Comparison of ENCODE assay signal across 1 cellular context in genomic region chr6:136249811-136250685, GRCh38.
TF ChIP-seq lines count a peak whose summit lies in the region.

Gene MTFR2, minus strand, starts transcription at chr6:136250311. Its CDS starts 1,212 bp downstream, at chr6:136249099.

TF ChIP-seq in K562, 482 proteins besides CTCF, POLR2A, EP300 and RAD21 (continued from another document and continues in another):
- TF ChIP-seq ZNF277 (CRISPR knock-in tag; IDR thresholded peaks at IDR 0.05; ENCODE audit: borderline replicate concordance) (no peak), WHSC1 (IDR thresholded peaks at IDR 0.05; ENCODE audit: low read length) (peak; percentile 25), THAP7 (CRISPR knock-in tag; IDR thresholded peaks at IDR 0.05) (0 out of 2 replicates have a peak, but pooled peaks have one; percentile 45), TCF7L2 (IDR thresholded peaks at IDR 0.05; ENCODE audit: low read depth, low read length) (no peak), ETV1 (tag; conservative IDR thresholded peaks at IDR 0.05; ENCODE audit: low read depth) (peak; percentile 75), GATA2 (CRISPR knock-in tag; IDR thresholded peaks at IDR 0.05) (no peak), ZNF609 (CRISPR knock-in tag; IDR thresholded peaks at IDR 0.05; ENCODE audit: borderline replicate concordance) (no peak), ZNF511 (CRISPR knock-in tag; IDR thresholded peaks at IDR 0.05) (peak; percentile 85), CBX2 (IDR thresholded peaks at IDR 0.05; ENCODE audit: insufficient read depth, low read length, poor library complexity, severe bottlenecking) (no peak), NCOA4 (IDR thresholded peaks at IDR 0.05; ENCODE audit: partially characterized antibody) (no peak), POLR2H (tag; IDR thresholded peaks at IDR 0.05; ENCODE audit: low read depth) (peak; percentile 93), ZNF707 (CRISPR knock-in tag; conservative IDR thresholded peaks at IDR 0.05) (no peak), MBD1 (CRISPR knock-in tag; IDR thresholded peaks at IDR 0.05) (no peak), ATF2 (CRISPR knock-in tag; IDR thresholded peaks at IDR 0.05) (no peak), NFIC (IDR thresholded peaks at IDR 0.05) (no peak), EZH2 (IDR thresholded peaks at IDR 0.05; ENCODE audit: borderline replicate concordance, low read depth, low read length) (no peak), ETS2 (tag; IDR thresholded peaks at IDR 0.05; ENCODE audit: borderline replicate concordance, poor library complexity, severe bottlenecking) (no peak), MITF (IDR thresholded peaks at IDR 0.05) (peak; percentile 70), TFAM (CRISPR knock-in tag; conservative IDR thresholded peaks at IDR 0.05) (no peak), ELF2 (CRISPR knock-in tag; IDR thresholded peaks at IDR 0.05) (peak; percentile 100), ETV5 (CRISPR knock-in tag; IDR thresholded peaks at IDR 0.05; ENCODE audit: low read depth) (peak; percentile 70), MTA2 (IDR thresholded peaks at IDR 0.05; ENCODE audit: low read depth) (no peak), CBX5 (IDR thresholded peaks at IDR 0.05; ENCODE audit: borderline replicate concordance, low read depth) (no peak), ETV6 (IDR thresholded peaks at IDR 0.05; ENCODE audit: borderline replicate concordance in 1 of 2, low read depth in 2 of 2, low read length in 1 of 2) (peak; percentile 81 to 91), ETV6 (CRISPR knock-in tag; IDR thresholded peaks at IDR 0.05; ENCODE audit: borderline replicate concordance) (0 out of 2 replicates have a peak, but pooled peaks have one; percentile 48), RAD51 (IDR thresholded peaks at IDR 0.05; ENCODE audit: borderline replicate concordance, low read depth) (no peak), PBX2 (CRISPR knock-in tag; IDR thresholded peaks at IDR 0.05; ENCODE audit: low read depth) (no peak), PBX2 (tag; conservative IDR thresholded peaks at IDR 0.05; ENCODE audit: low read depth) (peak; percentile 89), FOS (IDR thresholded peaks at IDR 0.05; ENCODE audit: extremely low read depth, insufficient read length) (peak; percentile 99), CXXC5 (CRISPR knock-in tag; IDR thresholded peaks at IDR 0.05) (peak; percentile 94), SRF (CRISPR knock-in tag; IDR thresholded peaks at IDR 0.05) (no peak; a peak in 1 of 4 replicates), RBM25 (IDR thresholded peaks at IDR 0.05; ENCODE audit: low read depth, low read length, severe bottlenecking) (peak; percentile 97), ZNF57 (CRISPR knock-in tag; IDR thresholded peaks at IDR 0.05) (no peak), STAT5A (IDR thresholded peaks at IDR 0.05; ENCODE audit: borderline replicate concordance, low read length) (peak; percentile 0; the same call in 1 of the 2 replicates), ZBTB26 (CRISPR knock-in tag; IDR thresholded peaks at IDR 0.05) (peak; percentile 73; the same call in 1 of the 2 replicates), NCOA2 (IDR thresholded peaks at IDR 0.05; ENCODE audit: partially characterized antibody in 2 of 2) (no peak), U2AF1 (optimal IDR thresholded peaks at IDR 0.05; ENCODE audit: low read depth, low read length) (no peak), ZBTB12 (CRISPR knock-in tag; IDR thresholded peaks at IDR 0.05) (peak; percentile 83), GABPB1 (CRISPR knock-in tag; IDR thresholded peaks at IDR 0.05) (peak; percentile 83), SNIP1 (IDR thresholded peaks at IDR 0.05; ENCODE audit: low read depth) (no peak), ELK3 (CRISPR knock-in tag; IDR thresholded peaks at IDR 0.05) (no peak), NCOA1 (IDR thresholded peaks at IDR 0.05; ENCODE audit: low read depth) (peak; percentile 43; the same call in 1 of the 2 replicates), TAF9B (IDR thresholded peaks at IDR 0.05; ENCODE audit: partially characterized antibody) (peak; percentile 68), PURB (CRISPR knock-in tag; IDR thresholded peaks at IDR 0.05; ENCODE audit: low read depth) (no peak)
